ENCODE assay signal across 13 cellular contexts in genomic region chrX:44937606-44938005, GRCh38.
DNase-seq lines count a peak whose midpoint lies in the region; ATAC-seq and FAIRE-seq lines count a peak whose summit lies in the region.
"Had no signal": no experiment of that assay in that cellular context is flagged by ENCODE, and none has a peak within 500 bp of the region (broad histone marks: within the 10 kb centered on the region; RNA-seq: fewer than 3 reads in every experiment).

No MANE protein-coding gene starts in this region.

- in situ Hi-C loops in HAP-1 (cut with MboI; ENCODE audit: low sequenced_read_pairs) (no loop called here), KBM-7 (cut with MboI; ENCODE audit: low pct_unique_long_range_greater_than_20kb, low sequenced_read_pairs) (no loop called here)

- no peaks in the 10 kb centered on the region for H3K9me3 ChIP-seq in HAP-1
- H3K9me3 ChIP-seq: gastrocnemius medialis, MG63, thyroid gland had no signal

- H3K36me3 Mint-ChIP-seq in IgD-negative memory B cell, result peaks cover 4% of the 10 kb centered on the region
- H3K36me3 Mint-ChIP-seq in naive thymus-derived CD8-positive, alpha-beta T cell, result peaks cover 2 to 13% (median 4%) of the 10 kb centered on the region in 3 donors

- no peaks in the 10 kb centered on the region for H3K27me3 ChIP-seq in HAP-1 (ENCODE audit: low read depth)
- H3K27me3 ChIP-seq: gastrocnemius medialis, MG63, thyroid gland had no signal

- DNase-seq in GM18507 (ENCODE audit: extremely low spot score, insufficient read length, low read depth), result no peak
- DNase-seq in naive thymus-derived CD8-positive, alpha-beta T cell, result no peak
- no peak for DNase-seq in HAP-1 (ENCODE audit: low spot score in 2 of 2)
- no peak for DNase-seq in KBM-7
- DNase-seq: activated CD4-positive, alpha-beta T cell treated with anti-CD3 and anti-CD28 coated beads, Interleukin-2, amount 10 ng/mL, durations not matched to agents 24 days and 14 days; gastrocnemius medialis; MG63; SW 1271 had no signal

- FAIRE-seq in GM18507 (lab: Jason Lieb, UNC), result peak; percentile 79

- H3K4me1 Mint-ChIP-seq in IgD-negative memory B cell, result peaks cover 40 to 65% (median 54%) of the 10 kb centered on the region in 3 donors
- peaks cover 30 to 66% (median 60%) of the 10 kb centered on the region in 4 donors for H3K4me1 Mint-ChIP-seq in naive thymus-derived CD8-positive, alpha-beta T cell

- POLR2A ChIA-PET in naive thymus-derived CD8-positive, alpha-beta T cell (lab: Charles Lee), result no interaction called here

- no peaks in the 10 kb centered on the region for H3K9me3 Mint-ChIP-seq in IgD-negative memory B cell
- peaks cover 0 to 18% (median 0%) of the 10 kb centered on the region in 9 donors for H3K9me3 Mint-ChIP-seq in naive thymus-derived CD8-positive, alpha-beta T cell
- H3K9me3 Mint-ChIP-seq: activated CD4-positive, alpha-beta T cell treated with anti-CD3 and anti-CD28 coated beads, Interleukin-2, amount 10 ng/mL, durations not matched to agents 24 days and 14 days had no signal

- peak overlapping the region in 2 of 3 donors; percentile 39 to 45 for H3K27ac Mint-ChIP-seq in IgD-negative memory B cell
- H3K27ac Mint-ChIP-seq in naive thymus-derived CD8-positive, alpha-beta T cell, result peak overlapping the region in 8 of 10 donors; percentile 37 to 80 (median 57)
- H3K27ac Mint-ChIP-seq: activated CD4-positive, alpha-beta T cell treated with anti-CD3 and anti-CD28 coated beads, Interleukin-2, amount 10 ng/mL, durations not matched to agents 24 days and 14 days had no signal

- H3K4me3 Mint-ChIP-seq in IgD-negative memory B cell, result peak overlapping the region in 2 of 4 donors; percentile 18 to 56
- H3K4me3 Mint-ChIP-seq in naive thymus-derived CD8-positive, alpha-beta T cell, result peak overlapping the region; percentile 46 to 73 (median 61)
- H3K4me3 Mint-ChIP-seq: activated CD4-positive, alpha-beta T cell treated with anti-CD3 and anti-CD28 coated beads, Interleukin-2, amount 10 ng/mL, durations not matched to agents 24 days and 14 days had no signal

- H3K4me3 ChIP-seq in HAP-1, result no peak overlapping the region
- H3K4me3 ChIP-seq: gastrocnemius medialis, MG63, thyroid gland had no signal

- H3K4me1 ChIP-seq in HAP-1, result peaks cover 17% of the 10 kb centered on the region

- ATAC-seq in GM21423 (IDR thresholded peaks at IDR 0.05; ENCODE audit: unreplicated experiment) (peak; percentile 64), HG03039 (IDR thresholded peaks at IDR 0.05; ENCODE audit: unreplicated experiment) (no peak), GM21526 (IDR thresholded peaks at IDR 0.05; ENCODE audit: low FRiP score, unreplicated experiment) (no peak)
- ATAC-seq in naive thymus-derived CD8-positive, alpha-beta T cell, result peak; percentile 10 to 18
- ATAC-seq: gastrocnemius medialis had no signal

- H3K36me3 ChIP-seq in HAP-1 (replicated peaks), result no peaks in the 10 kb centered on the region
- H3K36me3 ChIP-seq: gastrocnemius medialis, MG63, thyroid gland had no signal

- H3K27me3 Mint-ChIP-seq in IgD-negative memory B cell, result no peaks in the 10 kb centered on the region
- no peaks in the 10 kb centered on the region for H3K27me3 Mint-ChIP-seq in naive thymus-derived CD8-positive, alpha-beta T cell
- H3K27me3 Mint-ChIP-seq: activated CD4-positive, alpha-beta T cell treated with anti-CD3 and anti-CD28 coated beads, Interleukin-2, amount 10 ng/mL, durations not matched to agents 24 days and 14 days had no signal

Comparison
In these comparisons a context has a peak if more than half of its experiments do, and no peak if none do; other contexts are left out.
1. ATAC-seq: peak in GM21423 (single experiment) and naive thymus-derived CD8-positive, alpha-beta T cell (2 of 2); none in HG03039 (single experiment) and GM21526 (single experiment).